ENCODE assay signal across 25 cellular contexts in the genomic region with DNA sequence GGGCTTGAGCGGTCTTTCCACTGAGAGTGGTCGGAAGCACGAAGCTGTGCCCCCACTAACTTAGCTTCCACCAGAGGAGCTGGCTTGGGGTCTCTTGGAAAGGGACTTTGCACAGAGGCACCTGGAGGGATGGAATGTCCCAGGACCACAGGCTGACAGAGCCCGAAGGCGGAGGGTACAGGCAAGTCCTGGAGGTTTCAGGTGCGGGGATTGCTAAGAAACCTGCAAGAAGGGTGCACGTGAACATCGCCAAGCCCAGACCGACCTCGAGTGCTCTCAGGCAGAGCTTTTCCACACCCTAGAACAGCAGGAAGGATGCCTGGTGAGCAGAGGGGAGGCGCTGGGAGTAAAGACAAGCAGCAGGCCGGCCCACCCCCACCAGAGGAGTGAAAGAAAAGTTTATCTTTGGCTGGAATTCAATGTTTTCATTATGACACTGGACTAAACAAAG.
DNase-seq lines count a peak whose midpoint lies in the region; ATAC-seq and TF ChIP-seq lines count a peak whose summit lies in the region.
"Had no signal": no experiment of that assay in that cellular context is flagged by ENCODE, and none has a peak within 500 bp of the region (broad histone marks: within the 10 kb centered on the region; RNA-seq: fewer than 3 reads in every experiment).

No MANE protein-coding gene starts in this region.

- H3K4me3 ChIP-seq in RWPE2 (ENCODE audit: severe bottlenecking) (no peak overlapping the region), osteoblast (ENCODE audit: insufficient read depth, low read length) (no peak overlapping the region)
- H3K4me3 ChIP-seq: ascending aorta, BLaER1, esophagus squamous epithelium, thoracic aorta had no signal

- H3K36me3 ChIP-seq in RWPE2 (ENCODE audit: low read depth) (no peaks in the 10 kb centered on the region), osteoblast (ENCODE audit: insufficient read depth, low read length) (no peaks in the 10 kb centered on the region)
- H3K36me3 ChIP-seq: ascending aorta, BLaER1, esophagus squamous epithelium, thoracic aorta had no signal

- H3K27ac ChIP-seq in RWPE2 (ENCODE audit: poor library complexity, severe bottlenecking) (no peak overlapping the region), osteoblast (ENCODE audit: low read depth, low read length) (no peak overlapping the region)
- H3K27ac ChIP-seq: ascending aorta, BLaER1, esophagus squamous epithelium, thoracic aorta had no signal

- H3K27ac Mint-ChIP-seq in naive thymus-derived CD8-positive, alpha-beta T cell = no peak overlapping the region
- H3K27ac Mint-ChIP-seq: activated naive CD4-positive, alpha-beta T cell treated with anti-CD3 and anti-CD28 coated beads, Interleukin-2, amount 50 U/mL, for 72 hours had no signal

- ATAC-seq in RWPE2 (ENCODE audit: low read depth) (peak; percentile 29; the same call in 1 of the 3 replicates), HG03432 (IDR thresholded peaks at IDR 0.05; ENCODE audit: unreplicated experiment) (no peak)
- ATAC-seq in naive thymus-derived CD8-positive, alpha-beta T cell = no peak
- ATAC-seq: activated naive CD4-positive, alpha-beta T cell treated with anti-CD3 and anti-CD28 coated beads, Interleukin-2, amount 50 U/mL, for 72 hours; Panc1 had no signal

- H4K20me1 ChIP-seq in osteoblast (ENCODE audit: insufficient read depth, low read length) = no peaks in the 10 kb centered on the region
- H4K20me1 ChIP-seq: BLaER1 had no signal

- peak; percentile 25 for DNase-seq in D341Med (ENCODE audit: low spot score)
- DNase-seq in RWPE2 (ENCODE audit: low spot score) = peak; percentile 48
- peak; percentile 37 for DNase-seq in ecto neural progenitor cell (ENCODE audit: low spot score)
- peak; percentile 87 for DNase-seq in osteoblast (ENCODE audit: insufficient read length, low spot score, missing footprints)
- no peak for DNase-seq in naive thymus-derived CD8-positive, alpha-beta T cell
- DNase-seq in NCI-H1417 (lab: John Stamatoyannopoulos, UW) = no peak
- no peak for DNase-seq in activated effector memory CD4-positive, alpha-beta T cell treated with Interleukin-2 at 50 U/mL for 16 hours
- DNase-seq: Caco-2; DMS79 treated with DMSO at 0.1 percent for 48 hours; effector memory CD4-positive, alpha-beta T cell; esophagus squamous epithelium; H7; Karpas-422; mesenchymal stem cell; NCI-H187; NCI-H526; occipital lobe; stimulated activated CD4-positive, alpha-beta T cell treated with anti-CD3 and anti-CD28 coated beads, Interleukin-4, amount 100 ng/mL, for 1 hour; stimulated activated naive CD4-positive, alpha-beta T cell had no signal

- H3K9me3 ChIP-seq in RWPE2 (ENCODE audit: severe bottlenecking) = no peaks in the 10 kb centered on the region
- H3K9me3 ChIP-seq in osteoblast (ENCODE audit: low read depth, low read length) = no peaks in the 10 kb centered on the region
- H3K9me3 ChIP-seq: ascending aorta, BLaER1, Caco-2, esophagus squamous epithelium, thoracic aorta had no signal

- H3K4me1 ChIP-seq in RWPE2 (ENCODE audit: insufficient read depth, poor library complexity, severe bottlenecking) (peaks cover 3% of the 10 kb centered on the region), osteoblast (ENCODE audit: insufficient read depth, low read length) (peaks cover 8% of the 10 kb centered on the region)
- H3K4me1 ChIP-seq: ascending aorta, BLaER1, esophagus squamous epithelium had no signal

- POLR2A ChIA-PET in naive thymus-derived CD8-positive, alpha-beta T cell (lab: Charles Lee) = no interaction called here

- no peaks in the 10 kb centered on the region for H3K79me2 ChIP-seq in osteoblast (ENCODE audit: insufficient read depth, low read length)

- H2AFZ ChIP-seq in osteoblast (ENCODE audit: low read length) = no peak overlapping the region

- no peaks in the 10 kb centered on the region for H3K9me3 Mint-ChIP-seq in naive thymus-derived CD8-positive, alpha-beta T cell
- H3K9me3 Mint-ChIP-seq: activated naive CD4-positive, alpha-beta T cell treated with anti-CD3 and anti-CD28 coated beads, Interleukin-2, amount 50 U/mL, for 72 hours had no signal

- H3K36me3 Mint-ChIP-seq in naive thymus-derived CD8-positive, alpha-beta T cell = no peaks in the 10 kb centered on the region
- H3K36me3 Mint-ChIP-seq: activated naive CD4-positive, alpha-beta T cell treated with anti-CD3 and anti-CD28 coated beads, Interleukin-2, amount 50 U/mL, for 72 hours had no signal

- H3K4me2 ChIP-seq in osteoblast (ENCODE audit: insufficient read depth, low read length) = peak overlapping the region; percentile 10
- H3K4me2 ChIP-seq: BLaER1 had no signal

- TF ChIP-seq CTCF in RWPE2 (IDR thresholded peaks at IDR 0.05; ENCODE audit: poor library complexity, severe bottlenecking) (no peak), osteoblast (IDR thresholded peaks at IDR 0.05; ENCODE audit: extremely low read depth, low read depth, low read length) (no peak)

- H3K4me3 Mint-ChIP-seq in naive thymus-derived CD8-positive, alpha-beta T cell = no peak overlapping the region

- H3K4me1 Mint-ChIP-seq in naive thymus-derived CD8-positive, alpha-beta T cell = no peaks in the 10 kb centered on the region

- H3K27me3 Mint-ChIP-seq in naive thymus-derived CD8-positive, alpha-beta T cell = peaks cover 4 to 61% (median 12%) of the 10 kb centered on the region in 5 donors

- no peaks in the 10 kb centered on the region for H3K27me3 ChIP-seq in RWPE2 (ENCODE audit: insufficient read depth, poor library complexity, severe bottlenecking)
- H3K27me3 ChIP-seq in osteoblast (ENCODE audit: insufficient read depth, low read length) = no peaks in the 10 kb centered on the region
- H3K27me3 ChIP-seq: ascending aorta, BLaER1 had no signal

Comparison
In these comparisons a context has a peak if more than half of its experiments do, and no peak if none do; other contexts are left out.
1. DNase-seq: peak in D341Med (single experiment), RWPE2 (single experiment), ecto neural progenitor cell (single experiment) and osteoblast (single experiment); none in naive thymus-derived CD8-positive, alpha-beta T cell (0 of 10), NCI-H1417 (0 of 3) and activated effector memory CD4-positive, alpha-beta T cell treated with Interleukin-2 at 50 U/mL for 16 hours (single experiment).